25 cellular contexts compared by ENCODE assay signal in genomic region chr13:62331384-62331783, GRCh38.
"Had no signal": no experiment of that assay in that cellular context is flagged by ENCODE, and none has a peak within 500 bp of the region (broad histone marks: within the 10 kb centered on the region; RNA-seq: fewer than 3 reads in every experiment).

No MANE protein-coding gene starts in this region.

- H3K4me1 ChIP-seq: pancreas, prostate gland, right lobe of liver, sigmoid colon, stomach, thyroid gland, tibial nerve, upper lobe of left lung, vagina had no signal

- H3K36me3 ChIP-seq: neutrophil, pancreas, prostate gland, right lobe of liver, sigmoid colon, stomach, thoracic aorta, thyroid gland, tibial nerve, upper lobe of left lung, vagina had no signal

- H3K27me3 ChIP-seq: neutrophil, pancreas, right lobe of liver, sigmoid colon, stomach, thyroid gland, tibial nerve, upper lobe of left lung, vagina had no signal

- H3K4me3 ChIP-seq: pancreas, prostate gland, right lobe of liver, sigmoid colon, stomach, thoracic aorta, thyroid gland, tibial nerve, upper lobe of left lung, vagina had no signal

- DNase-seq: nephron progenitor cell; nucleus accumbens; pancreas; right cardiac atrium; right lobe of liver; sigmoid colon; small intestine; stimulated activated CD4-positive, alpha-beta T cell treated with anti-CD3 and anti-CD28 coated beads, Interleukin-15, amount 100 ng/mL, for 24 hours; stimulated activated CD4-positive, alpha-beta T cell treated with anti-CD3 and anti-CD28 coated beads, Interleukin-2, amount 100 ng/mL, for 24 hours; stimulated activated CD4-positive, alpha-beta T cell treated with anti-CD3 and anti-CD28 coated beads, Interleukin-2, amount 100 ng/mL, for 48 hours; stimulated activated CD4-positive, alpha-beta T cell treated with anti-CD3 and anti-CD28 coated beads, Interleukin-4, amount 100 ng/mL, for 24 hours; stimulated activated naive B cell treated with anti-CD40 and anti-IgM and Interleukin-4, amounts not matched to agents 10 μg/mL and 1 μg/mL and 100 μg/mL, for 72 hours; stimulated activated naive CD4-positive, alpha-beta T cell treated with Interleukin-2 at 50 U/mL for 16 hours; stomach; thyroid gland; trophoblast cell; upper lobe of left lung had no signal

- H3K9me3 ChIP-seq: neutrophil, pancreas, prostate gland, right lobe of liver, sigmoid colon, stomach, thoracic aorta, thyroid gland, tibial nerve, upper lobe of left lung, vagina had no signal

- H3K27ac ChIP-seq: neutrophil, pancreas, prostate gland, right lobe of liver, sigmoid colon, stomach, thoracic aorta, thyroid gland, tibial nerve, upper lobe of left lung, vagina had no signal

- FAIRE-seq: pancreas, small intestine, urothelium cell line had no signal

- ATAC-seq: natural killer cell treated with Interleukin-12 subunit alpha and Interleukin-12 subunit beta and Interleukin-15 and Interleukin-18, amount 100 ng/mL, for 72 hours; pancreas; right cardiac atrium; right lobe of liver; stimulated activated effector memory CD8-positive, alpha-beta T cell treated with anti-CD3 and anti-CD28 coated beads, Interleukin-12 subunit alpha, Interleukin-12 subunit beta, amount 100 ng/mL, for 72 hours; stimulated activated naive B cell treated with anti-CD40 and anti-IgM and Interleukin-4, amounts not matched to agents 10 μg/mL and 1 μg/mL and 100 μg/mL, for 72 hours had no signal
